8 cellular contexts compared by ENCODE assay signal in genomic region chr22:46737976-46738641, GRCh38. TPM values are rescaled to one million over a fixed set of nuclear protein-coding genes. Genes with fewer than 3 reads are reported as not detected.
DNase-seq lines count a peak whose midpoint lies in the region; ATAC-seq and TF ChIP-seq lines count a peak whose summit lies in the region.

Gene CERK (minus strand): TSS chr22:46738252. CDS start chr22:46738148, 104 bp downstream.

- peak within 1 kb of the TSS; percentile 57 to 99 (median 92) for H3K4me3 ChIP-seq in heart right ventricle
- H3K4me3 ChIP-seq in parathyroid adenoma (ENCODE audit: low read depth, low read length), result peak within 1 kb of the TSS; percentile 68

- no peaks in the 10 kb centered on the region for H3K27me3 ChIP-seq in heart right ventricle
- no peaks in the 10 kb centered on the region for H3K27me3 ChIP-seq in parathyroid adenoma (ENCODE audit: control insufficient read depth, insufficient read depth, low read length)

- DNase-seq in SIG-M5 treated with dmso at 0.1 percent for 504 hours (lab: John Stamatoyannopoulos, UW; ENCODE audit: unreplicated experiment) (peak; percentile 30), SIG-M5 (lab: John Stamatoyannopoulos, UW) (no peak), HuH-7 (ENCODE audit: low spot score) (peak; percentile 89), amygdala (lab: John Stamatoyannopoulos, UW) (peak in 48 of 56 donors; percentile 19 to 81 (median 64)), heart right ventricle (peak; percentile 81 to 91)

- peak within 1 kb of the TSS; percentile 35 for H3K9ac ChIP-seq in parathyroid adenoma

- H3K9me3 ChIP-seq in heart right ventricle, result no peaks in the 10 kb centered on the region
- H3K9me3 ChIP-seq in parathyroid adenoma (ENCODE audit: control insufficient read depth, low read length), result no peaks in the 10 kb centered on the region

- no peaks in the 10 kb centered on the region for H3K79me2 ChIP-seq in parathyroid adenoma

- H3K4me1 ChIP-seq in heart right ventricle (peaks cover 28 to 83% (median 70%) of the 10 kb centered on the region in 9 donors), parathyroid adenoma (peaks cover 13% of the 10 kb centered on the region)

- H3K27ac ChIP-seq in heart right ventricle (peak within 1 kb of the TSS; percentile 96 to 99 (median 98)), parathyroid adenoma (no peak within 1 kb of the TSS)

- intact Hi-C loops in T-helper 1 cell treated with Interleukin-12 subunit alpha and Interleukin-12 subunit beta and Interleukin-4 antibody, amounts not matched to agents 30 ng/mL and 1 ng/mL, for 36 hours (cut with micrococcal nuclease), result loop anchor here (1.0 to 2.0 kb wide), 5 partner anchors 53 to 587 kb away; partner anchors contain the start of gene PPARA
- intact Hi-C loops in heart right ventricle (cut with DNase I), result loop anchor here in 6 of 10 donors (5.0 to 10.0 kb wide), 4 partner anchors 161 to 383 kb away; no protein-coding TSS in a partner anchor

- peak within 1 kb of the TSS; percentile 83 for H2AFZ ChIP-seq in parathyroid adenoma

- 0% methylated on average over 41 to 95 of the region's 99 CpGs for WGBS in heart right ventricle, 2 donors

- peak within 1 kb of the TSS; percentile 98 for H3K4me2 ChIP-seq in parathyroid adenoma (ENCODE audit: low read length)

- ATAC-seq in heart right ventricle, result peak; percentile 69 to 89 (median 74)
- no peak for ATAC-seq in GM18870 (IDR thresholded peaks at IDR 0.05; ENCODE audit: unreplicated experiment)

- TF ChIP-seq CTCF in heart right ventricle (IDR thresholded peaks at IDR 0.05), result no peak
- TF ChIP-seq CTCF in parathyroid adenoma (IDR thresholded peaks at IDR 0.05), result no peak

- H3K36me3 ChIP-seq in heart right ventricle (peaks cover 0 to 8% (median 0%) of the 10 kb centered on the region in 9 donors), parathyroid adenoma (ENCODE audit: control insufficient read depth, insufficient read depth, low read length) (no peaks in the 10 kb centered on the region)

RNA-seq across cellular contexts. Expression of gene CERK, which starts in this region (rescaled TPM):
- 64.5 and 65.1 TPM in 2 replicates for total RNA-seq in T-helper 1 cell treated with Interleukin-12 subunit alpha and Interleukin-12 subunit beta and Interleukin-4 antibody, amounts not matched to agents 30 ng/mL and 1 ng/mL, for 36 hours
- total RNA-seq in heart right ventricle, result 10 to 100 TPM; 50.9 to 97.0 (median 74.2) TPM
- polyA plus RNA-seq in heart right ventricle, result 10 to 100 TPM; 21.5 to 55.3 TPM
